8 cellular contexts compared by ENCODE assay signal in the genomic region with DNA sequence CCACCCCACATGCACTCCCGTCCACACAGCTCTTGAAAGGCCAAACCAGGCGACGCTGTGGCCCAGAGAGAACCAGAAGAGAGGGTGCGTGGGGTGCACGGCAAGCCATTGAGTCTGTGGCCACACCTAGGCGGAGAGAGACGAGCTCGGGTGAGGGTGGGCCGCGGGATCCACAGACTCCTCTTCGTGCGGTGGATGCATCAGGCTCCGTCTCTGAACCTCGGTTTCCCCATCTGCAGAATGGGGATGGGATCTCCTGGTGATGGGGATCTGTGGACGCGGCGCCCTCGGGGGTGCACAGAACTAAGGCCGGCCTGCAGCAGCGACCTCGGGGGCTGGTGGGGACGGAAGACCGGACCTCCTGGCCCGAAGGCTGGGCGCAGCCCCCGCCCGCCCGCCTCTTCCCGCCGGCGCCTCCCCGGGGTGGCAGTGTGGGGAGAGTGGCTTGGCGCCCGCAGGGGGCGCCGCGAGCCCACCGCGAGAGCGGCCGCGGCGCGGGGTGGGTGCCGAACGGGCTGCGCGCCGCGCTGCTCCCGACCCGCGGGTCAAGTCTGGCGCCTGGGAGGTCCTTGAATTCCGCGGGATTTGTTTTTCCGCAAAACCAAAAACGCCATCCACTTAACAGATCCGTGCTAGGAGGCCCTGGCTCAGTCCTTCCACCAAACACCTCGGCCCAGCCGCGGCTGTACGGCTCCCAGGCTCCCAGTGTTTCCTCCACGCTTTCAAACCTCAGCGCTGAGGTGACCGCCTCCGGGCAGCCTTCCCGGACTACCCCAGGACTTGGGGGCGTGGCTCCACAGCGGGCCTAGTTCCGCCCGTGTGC. TPM values are rescaled to one million over a fixed set of nuclear protein-coding genes. Genes with fewer than 3 reads are reported as not detected.
DNase-seq lines count a peak whose midpoint lies in the region; ATAC-seq and FAIRE-seq lines count a peak whose summit lies in the region.

No MANE protein-coding gene starts in this region.

- ATAC-seq in sciatic nerve (peak; percentile 89), HG03196 (IDR thresholded peaks at IDR 0.05; ENCODE audit: unreplicated experiment) (no peak)

- intact Hi-C loops in sciatic nerve (cut with DNase I), result no loop called here

- DNase-seq in GM04503 (ENCODE audit: low read depth) (peak; percentile 22), HK-2 (ENCODE audit: unreplicated experiment) (peak; percentile 33), SKM-1 treated with dmso at 0.1 percent for 144 hours (lab: John Stamatoyannopoulos, UW; ENCODE audit: unreplicated experiment) (peak; percentile 36), astrocyte of the hippocampus (ENCODE audit: low read depth, low spot score) (peak; percentile 65), hypothalamus (lab: John Stamatoyannopoulos, UW) (peak in 28 of 51 donors; percentile 2 to 62 (median 35)), sciatic nerve (ENCODE audit: low spot score) (peak; percentile 82), RCC 7860 (ENCODE audit: low spot score) (no peak)

- no peak for FAIRE-seq in RCC 7860 (lab: Jason Lieb, UNC)

RNA-seq across cellular contexts. Expression of a gene that starts 13.2 kb away (rescaled TPM):
- 50.6 TPM for total RNA-seq in sciatic nerve
